ENCODE assay signal across 15 cellular contexts in the genomic region with DNA sequence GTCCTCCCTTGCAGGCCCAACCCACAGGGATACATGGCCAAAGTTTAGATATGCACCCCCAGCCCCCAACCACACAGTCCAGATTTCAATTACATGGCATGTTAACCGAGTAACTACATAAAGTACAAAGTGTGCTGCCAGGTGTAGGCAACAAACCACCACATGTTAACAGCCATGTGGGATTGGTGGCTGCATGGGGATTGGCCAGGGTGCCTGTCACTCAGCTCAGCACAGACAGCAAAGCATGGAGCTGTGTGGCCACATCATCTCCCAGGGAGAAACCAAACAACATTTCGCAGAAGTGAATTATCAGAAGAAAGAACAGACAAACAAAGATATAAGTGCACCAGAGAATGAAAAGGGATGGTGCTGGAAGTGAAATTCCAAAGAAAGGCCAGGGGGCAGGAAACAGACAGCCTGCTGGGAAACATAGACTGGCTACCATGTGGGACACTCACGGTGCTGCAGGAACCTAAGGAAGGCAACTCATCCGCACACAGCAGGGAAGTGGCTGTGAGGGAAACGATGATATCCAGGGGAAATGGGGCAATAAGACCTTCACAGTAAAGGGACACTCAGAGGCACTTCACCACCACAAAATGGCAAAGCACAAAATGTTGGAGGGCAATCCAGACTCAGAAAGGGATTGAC.
A peak's percentile ranks its signal among the peaks of the same experiment; 100 is the strongest.
DNase-seq lines count a peak whose midpoint lies in the region; TF ChIP-seq lines count a peak whose summit lies in the region.
"Had no signal": no experiment of that assay in that cellular context is flagged by ENCODE, and none has a peak within 500 bp of the region (broad histone marks: within the 10 kb centered on the region; RNA-seq: fewer than 3 reads in every experiment).

No MANE protein-coding gene starts in this region.

- H3K79me2 ChIP-seq in osteoblast (ENCODE audit: insufficient read depth, low read length), result no peaks in the 10 kb centered on the region

- intact Hi-C loops in sigmoid colon (cut with DNase I), result no loop called here

- TF ChIP-seq POLR2A in sigmoid colon (IDR thresholded peaks at IDR 0.05), result no peak

- H3K9me3 ChIP-seq in sigmoid colon (no peaks in the 10 kb centered on the region), osteoblast (ENCODE audit: low read depth, low read length) (no peaks in the 10 kb centered on the region)

- H3K4me1 ChIP-seq in sigmoid colon (peaks cover 0 to 7% (median 0%) of the 10 kb centered on the region in 4 donors), osteoblast (ENCODE audit: insufficient read depth, low read length) (no peaks in the 10 kb centered on the region)

- H2AFZ ChIP-seq in osteoblast (ENCODE audit: low read length), result no peak overlapping the region
- H2AFZ ChIP-seq: GM23248 had no signal

- no peaks in the 10 kb centered on the region for H4K20me1 ChIP-seq in osteoblast (ENCODE audit: insufficient read depth, low read length)

- H3K27me3 ChIP-seq in H7 (ENCODE audit: control insufficient read depth, insufficient read depth, low read length), result no peaks in the 10 kb centered on the region
- no peaks in the 10 kb centered on the region for H3K27me3 ChIP-seq in sigmoid colon
- no peaks in the 10 kb centered on the region for H3K27me3 ChIP-seq in osteoblast (ENCODE audit: insufficient read depth, low read length)

- H3K27ac ChIP-seq in sigmoid colon, result no peak overlapping the region
- no peak overlapping the region for H3K27ac ChIP-seq in osteoblast (ENCODE audit: low read depth, low read length)
- H3K27ac ChIP-seq: GM23248 had no signal

- TF ChIP-seq CTCF in choroid plexus epithelial cell (conservative IDR thresholded peaks at IDR 0.05; ENCODE audit: low read depth, low read length) (no peak), sigmoid colon (IDR thresholded peaks at IDR 0.05) (no peak), osteoblast (IDR thresholded peaks at IDR 0.05; ENCODE audit: extremely low read depth, low read depth, low read length) (no peak)

- H3K4me2 ChIP-seq in osteoblast (ENCODE audit: insufficient read depth, low read length), result no peak overlapping the region

- 85% methylated on average over 5 of the region's 5 CpGs for WGBS in sigmoid colon, 2 donors

- H3K4me3 ChIP-seq in H7 (ENCODE audit: insufficient read depth, low read depth, low read length) (no peak overlapping the region), choroid plexus epithelial cell (ENCODE audit: low read depth, low read length) (no peak overlapping the region), sigmoid colon (no peak overlapping the region), osteoblast (ENCODE audit: insufficient read depth, low read length) (no peak overlapping the region)
- H3K4me3 ChIP-seq: GM23248 had no signal

- no peak for TF ChIP-seq EP300 in sigmoid colon (IDR thresholded peaks at IDR 0.05)

- DNase-seq in H7, result peak; percentile 22
- peak; percentile 53 for DNase-seq in NCI-H146 (lab: John Stamatoyannopoulos, UW)
- DNase-seq in choroid plexus epithelial cell (ENCODE audit: low read depth), result peak; percentile 17
- DNase-seq in sigmoid colon, result peak; percentile 32
- DNase-seq in germinal center (ENCODE audit: low spot score), result no peak
- DNase-seq in osteoblast (ENCODE audit: insufficient read length, low spot score, missing footprints), result no peak
- DNase-seq in GM19240 (ENCODE audit: insufficient read length, low spot score), result no peak
- DNase-seq: CD4-positive, alpha-beta T cell; GM23248; HFFc6; IMR-90; MV-4-11; NCI-H1436 treated with DMSO at 0.1 percent for 48 hours; NCI-H446 treated with DMSO at 0.1 percent for 48 hours; SHP77 treated with DMSO at 0.1 percent for 48 hours had no signal

- H3K36me3 ChIP-seq in H7 (replicated peaks; ENCODE audit: control insufficient read depth, insufficient read depth, low read length), result no peaks in the 10 kb centered on the region
- H3K36me3 ChIP-seq in sigmoid colon, result no peaks in the 10 kb centered on the region
- no peaks in the 10 kb centered on the region for H3K36me3 ChIP-seq in osteoblast (ENCODE audit: insufficient read depth, low read length)

Comparison
In these comparisons a context has a peak if more than half of its experiments do, and no peak if none do; other contexts are left out.
1. DNase-seq: peak in H7 (single experiment), NCI-H146 (single experiment), choroid plexus epithelial cell (single experiment) and sigmoid colon (single experiment); none in germinal center (single experiment), osteoblast (single experiment) and GM19240 (single experiment).